In the genomic region with DNA sequence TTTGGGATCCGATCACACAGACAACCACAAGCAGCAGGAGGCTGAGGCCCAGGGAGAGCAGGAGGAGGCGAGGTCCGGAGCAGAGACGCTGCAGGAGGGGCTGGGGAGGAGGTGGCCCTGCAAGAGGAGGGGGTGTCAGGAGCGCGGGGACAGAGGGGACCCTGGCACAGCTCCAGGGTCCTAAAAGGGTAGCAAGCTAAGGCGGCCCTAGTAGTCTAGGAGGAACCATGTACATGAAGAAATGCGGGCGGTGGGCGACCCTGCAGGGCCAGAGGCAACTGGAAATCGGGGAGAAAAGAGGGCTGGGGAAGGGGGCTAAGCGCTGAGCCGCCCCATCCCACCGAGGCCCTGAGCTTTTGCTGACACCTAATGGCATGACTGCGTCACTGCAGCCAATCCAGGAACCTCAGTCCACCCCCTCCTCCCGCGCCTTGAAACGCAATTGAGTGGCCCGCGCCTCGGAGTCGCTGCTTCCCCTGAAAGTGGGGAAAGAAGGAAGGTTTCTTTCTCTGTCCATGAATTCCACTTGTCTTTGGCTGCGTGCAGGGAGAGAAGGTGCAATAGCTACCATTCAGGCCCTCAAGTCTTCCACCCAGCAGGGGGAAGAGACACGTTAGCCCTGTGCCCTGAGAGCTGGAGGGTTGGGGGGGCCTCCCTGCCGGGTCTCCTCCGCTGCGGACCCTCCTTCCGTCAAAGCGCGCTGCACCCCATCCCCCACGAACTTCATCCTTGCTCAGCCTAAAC, we compare ENCODE assay signal across 8 cellular contexts. TPM values are rescaled to one million over a fixed set of nuclear protein-coding genes. Genes with fewer than 3 reads are reported as not detected.
DNase-seq lines count a peak whose midpoint lies in the region; ATAC-seq and TF ChIP-seq lines count a peak whose summit lies in the region.

No MANE protein-coding gene starts in this region.

- H3K4me3 ChIP-seq in Caco-2 (ENCODE audit: low read depth, low read length) = peak overlapping the region; percentile 43
- H3K4me3 ChIP-seq in stomach smooth muscle (ENCODE audit: low read length in 2 of 2) = peak overlapping the region; percentile 41 to 66

- no peak overlapping the region for H3K27ac ChIP-seq in stomach smooth muscle (ENCODE audit: low read length)

- CTCF ChIA-PET in Caco-2 (lab: Charles Lee) = interaction anchor here (0.5 to 1.3 kb wide), 4 partner anchors 12 to 140 kb away, joined by 3 to 8 read pairs (median 4); no protein-coding TSS in a partner anchor
- CTCF ChIA-PET in activated naive CD4-positive, alpha-beta T cell treated with anti-CD3 and anti-CD28 coated beads for 36 hours (lab: Charles Lee) = interaction anchor here (0.5 to 2.4 kb wide), 21 partner anchors 8 to 459 kb away, joined by 3 to 18 read pairs (median 3); no protein-coding TSS in a partner anchor

- intact Hi-C loops in Caco-2 (cut with micrococcal nuclease; ENCODE audit: unreplicated experiment) = no loop called here
- intact Hi-C loops in activated naive CD4-positive, alpha-beta T cell treated with anti-CD3 and anti-CD28 coated beads for 36 hours (cut with micrococcal nuclease) = loop anchor here (1.0 kb wide), 3 partner anchors 41 to 125 kb away; no protein-coding TSS in a partner anchor

- H3K4me3 Mint-ChIP-seq in Caco-2 (ENCODE audit: unreplicated experiment) (no peak overlapping the region), IgD-negative memory B cell (peak overlapping the region in 3 of 4 donors; percentile 54 to 72 (median 65))
- H3K4me3 Mint-ChIP-seq in activated naive CD4-positive, alpha-beta T cell treated with anti-CD3 and anti-CD28 coated beads for 36 hours = peak overlapping the region; percentile 61

- peak; percentile 66 to 76 for DNase-seq in Caco-2
- peak; percentile 38 for DNase-seq in SHP77 treated with DMSO at 0.1 percent for 48 hours (lab: John Stamatoyannopoulos, UW)
- peak; percentile 78 for DNase-seq in activated naive CD4-positive, alpha-beta T cell treated with anti-CD3 and anti-CD28 coated beads for 36 hours
- DNase-seq in globus pallidus (ENCODE audit: low spot score) = peak; percentile 30
- DNase-seq in nucleus accumbens (lab: John Stamatoyannopoulos, UW) = peak in 43 of 56 donors; percentile 8 to 82 (median 39)

- H3K27ac Mint-ChIP-seq in Caco-2 (ENCODE audit: unreplicated experiment) (peak overlapping the region; percentile 60), IgD-negative memory B cell (peak overlapping the region in 1 of 3 donors; percentile 31)
- no peak overlapping the region for H3K27ac Mint-ChIP-seq in activated naive CD4-positive, alpha-beta T cell treated with anti-CD3 and anti-CD28 coated beads for 36 hours

- POLR2A ChIA-PET in Caco-2 (lab: Charles Lee) = interaction anchor here (0.8 kb wide), 1 partner anchor 141 kb away, joined by 3 read pairs; the partner anchor contains the start of gene SLC16A13

- H3K4me1 Mint-ChIP-seq in Caco-2 (ENCODE audit: low read depth, unreplicated experiment) (no peaks in the 10 kb centered on the region), IgD-negative memory B cell (peaks cover 6 to 9% (median 7%) of the 10 kb centered on the region in 3 donors)
- peaks cover 11% of the 10 kb centered on the region for H3K4me1 Mint-ChIP-seq in activated naive CD4-positive, alpha-beta T cell treated with anti-CD3 and anti-CD28 coated beads for 36 hours (ENCODE audit: low read depth)

- TF ChIP-seq CTCF in Caco-2 (IDR thresholded peaks at IDR 0.05; ENCODE audit: insufficient read depth in 1 of 2, low read depth in 1 of 2, low read length in 1 of 2, severe bottlenecking in 1 of 2, unreplicated experiment in 1 of 2) = peak; percentile 69 to 74

- no peaks in the 10 kb centered on the region for H3K27me3 ChIP-seq in Caco-2 (replicated peaks; ENCODE audit: control insufficient read depth, insufficient read depth, low read length)
- H3K27me3 ChIP-seq in stomach smooth muscle (ENCODE audit: control insufficient read depth in 1 of 2, insufficient read depth in 2 of 2, low read length in 2 of 2) = peaks cover 36 to 43% of the 10 kb centered on the region in 2 donors

- H3K4me1 ChIP-seq in Caco-2 (no peaks in the 10 kb centered on the region), stomach smooth muscle (ENCODE audit: control insufficient read depth, insufficient read depth, low read length) (peaks cover 19% of the 10 kb centered on the region)

- no peaks in the 10 kb centered on the region for H3K27me3 Mint-ChIP-seq in Caco-2 (ENCODE audit: insufficient read depth, unreplicated experiment)
- peaks cover 16% of the 10 kb centered on the region for H3K27me3 Mint-ChIP-seq in IgD-negative memory B cell
- H3K27me3 Mint-ChIP-seq in activated naive CD4-positive, alpha-beta T cell treated with anti-CD3 and anti-CD28 coated beads for 36 hours (ENCODE audit: low read depth) = peaks cover 6% of the 10 kb centered on the region

- H3K36me3 ChIP-seq in Caco-2 (ENCODE audit: control insufficient read depth, insufficient read depth, low read length) (no peaks in the 10 kb centered on the region), stomach smooth muscle (ENCODE audit: control insufficient read depth in 2 of 2, insufficient read depth in 2 of 2, low read length in 2 of 2) (no peaks in the 10 kb centered on the region)

- BruUV-seq in Caco-2 (replicated peaks; lab: Mats Ljungman, UMichigan) = TSS peak; percentile 71

- ATAC-seq in HG03457 (IDR thresholded peaks at IDR 0.05; ENCODE audit: unreplicated experiment) = no peak

- H3K9me3 ChIP-seq in Caco-2 (no peaks in the 10 kb centered on the region), stomach smooth muscle (ENCODE audit: control insufficient read depth in 2 of 2, low read length in 2 of 2) (no peaks in the 10 kb centered on the region)

- H3K36me3 Mint-ChIP-seq in Caco-2 (ENCODE audit: insufficient read depth, unreplicated experiment) = no peaks in the 10 kb centered on the region
- no peaks in the 10 kb centered on the region for H3K36me3 Mint-ChIP-seq in IgD-negative memory B cell
- H3K36me3 Mint-ChIP-seq in activated naive CD4-positive, alpha-beta T cell treated with anti-CD3 and anti-CD28 coated beads for 36 hours (ENCODE audit: low read depth) = no peaks in the 10 kb centered on the region

- no peaks in the 10 kb centered on the region for H3K9me3 Mint-ChIP-seq in Caco-2 (ENCODE audit: unreplicated experiment)
- no peaks in the 10 kb centered on the region for H3K9me3 Mint-ChIP-seq in IgD-negative memory B cell
- no peaks in the 10 kb centered on the region for H3K9me3 Mint-ChIP-seq in activated naive CD4-positive, alpha-beta T cell treated with anti-CD3 and anti-CD28 coated beads for 36 hours

- no peak overlapping the region for H3K9ac ChIP-seq in stomach smooth muscle (ENCODE audit: low read length in 2 of 2)

RNA-seq across cellular contexts. Expression of gene ASGR1, which starts 1.8 kb away (rescaled TPM):
- total RNA-seq in Caco-2 (2022) = 8.3 and 9.2 TPM in 2 replicates
- 0.50 TPM for polyA plus RNA-seq in IgD-negative memory B cell
- 1 to 10 TPM in 1 of 2 experiments, under 1 TPM in 1; 0.64 to 1.5 TPM for total RNA-seq in activated naive CD4-positive, alpha-beta T cell treated with anti-CD3 and anti-CD28 coated beads for 36 hours

RNA-seq across cellular contexts. Expression of gene DLG4, which starts 42.3 kb away (rescaled TPM):
- total RNA-seq in Caco-2 (2022) = 0.98 and 1.8 TPM in 2 replicates
- polyA plus RNA-seq in IgD-negative memory B cell = 0.38 TPM
- 10 to 100 TPM; 13.6 to 13.8 TPM for total RNA-seq in activated naive CD4-positive, alpha-beta T cell treated with anti-CD3 and anti-CD28 coated beads for 36 hours

RNA-seq across cellular contexts. Expression of gene ACADVL, which starts 42.4 kb away (rescaled TPM):
- 133 and 164 TPM in 2 replicates for total RNA-seq in Caco-2 (2022)
- polyA plus RNA-seq in IgD-negative memory B cell = 88.6 TPM
- total RNA-seq in activated naive CD4-positive, alpha-beta T cell treated with anti-CD3 and anti-CD28 coated beads for 36 hours = 100 to 1,000 TPM; 263 to 267 TPM

RNA-seq across cellular contexts. Expression of gene DVL2, which starts 56.9 kb away (rescaled TPM):
- total RNA-seq in Caco-2 (2022) = 38.3 and 41.3 TPM in 2 replicates
- polyA plus RNA-seq in IgD-negative memory B cell = 32.3 TPM
- 10 to 100 TPM; 26.7 to 29.4 TPM for total RNA-seq in activated naive CD4-positive, alpha-beta T cell treated with anti-CD3 and anti-CD28 coated beads for 36 hours
